8 cellular contexts compared by ENCODE assay signal in genomic region chr19:1274852-1275259, GRCh38. TPM values are rescaled to one million over a fixed set of nuclear protein-coding genes. Genes with fewer than 3 reads are reported as not detected.
DNase-seq lines count a peak whose midpoint lies in the region; ATAC-seq, FAIRE-seq and TF ChIP-seq lines count a peak whose summit lies in the region.

No MANE protein-coding gene starts in this region.

- H3K27me3 Mint-ChIP-seq in activated T-cell treated with anti-CD3 and anti-CD28 coated beads, Interleukin-2, amount 50 U/mL, for 24 hours, result no peaks in the 10 kb centered on the region

- DNase-seq in activated T-cell treated with anti-CD3 and anti-CD28 coated beads, Interleukin-2, amount 50 U/mL, for 24 hours, result no peak
- DNase-seq in activated T-cell treated with anti-CD3 and anti-CD28 coated beads, Interleukin-2, amount 50 U/mL, for 1 hour, result no peak
- DNase-seq in adrenal gland (peak in 1 of 7 donors; percentile 47), kidney (peak; percentile 89), testis (no peak), NCI-H2196 treated with DMSO at 0.1 percent for 48 hours (lab: John Stamatoyannopoulos, UW; ENCODE audit: unreplicated experiment) (no peak), HuH-7 (ENCODE audit: low spot score) (no peak)

- H3K27ac Mint-ChIP-seq in activated T-cell treated with anti-CD3 and anti-CD28 coated beads, Interleukin-2, amount 50 U/mL, for 24 hours, result peak overlapping the region; percentile 93

- TF ChIP-seq CTCF in adrenal gland (IDR thresholded peaks at IDR 0.05) (no peak), kidney (IDR thresholded peaks at IDR 0.05; ENCODE audit: borderline replicate concordance, extremely low read depth, insufficient read depth) (no peak), testis (IDR thresholded peaks at IDR 0.05) (no peak)

- H3K36me3 ChIP-seq in adrenal gland (replicated peaks in 1 of 2) (peaks cover 0 to 64% of the 10 kb centered on the region in 2 donors), kidney (ENCODE audit: control insufficient read depth in 1 of 2, insufficient read depth in 2 of 2, low read length in 2 of 2) (peaks cover 17 to 44% of the 10 kb centered on the region in 2 donors), testis (ENCODE audit: low read depth, missing control alignments) (no peaks in the 10 kb centered on the region)

- peak overlapping the region in 1 of 2 donors; percentile 46 for H3K9ac ChIP-seq in kidney (ENCODE audit: low read length in 2 of 2)

- H3K27ac ChIP-seq in adrenal gland, result peak overlapping the region; percentile 51 to 99 (median 98)
- peak overlapping the region; percentile 98 to 99 for H3K27ac ChIP-seq in kidney (ENCODE audit: low read depth in 2 of 2, low read length in 2 of 2)
- H3K27ac ChIP-seq in testis, result peak overlapping the region; percentile 93 to 99

- H3K4me3 Mint-ChIP-seq in activated T-cell treated with anti-CD3 and anti-CD28 coated beads, Interleukin-2, amount 50 U/mL, for 24 hours, result peak overlapping the region; percentile 81

- H3K4me1 ChIP-seq in adrenal gland (replicated peaks in 1 of 2) (peaks cover 46 to 63% of the 10 kb centered on the region in 2 donors), kidney (ENCODE audit: control insufficient read depth in 1 of 2, insufficient read depth in 1 of 2, low read depth in 1 of 2, low read length in 2 of 2) (peaks cover 22 to 52% of the 10 kb centered on the region in 2 donors), testis (peaks cover 58% of the 10 kb centered on the region)

- intact Hi-C loops in adrenal gland (cut with DNase I), result loop anchor here in 1 of 2 donors (10.0 kb wide), 1 partner anchor 160 kb away; the partner anchor contains the start of gene RPS15
- intact Hi-C loops in kidney (cut with DNase I), result no loop called here
- intact Hi-C loops in testis (cut with DNase I; ENCODE audit: low total_unique reads), result no loop called here

- H3K27me3 ChIP-seq in adrenal gland (no peaks in the 10 kb centered on the region), testis (no peaks in the 10 kb centered on the region)

- ATAC-seq in HG02798 (IDR thresholded peaks at IDR 0.05; ENCODE audit: poor library complexity, unreplicated experiment), result no peak

- no peaks in the 10 kb centered on the region for H3K9me3 ChIP-seq in adrenal gland (replicated peaks in 1 of 3)
- H3K9me3 ChIP-seq in kidney (ENCODE audit: control insufficient read depth in 1 of 2, low read length in 2 of 2), result no peaks in the 10 kb centered on the region
- no peaks in the 10 kb centered on the region for H3K9me3 ChIP-seq in testis

- H3K4me3 ChIP-seq in adrenal gland, result peak overlapping the region in 2 of 4 donors; percentile 17 to 78
- H3K4me3 ChIP-seq in kidney (ENCODE audit: low read length in 2 of 2), result peak overlapping the region in 1 of 2 donors; percentile 75
- peak overlapping the region; percentile 68 to 71 for H3K4me3 ChIP-seq in testis

- H3K4me1 Mint-ChIP-seq in activated T-cell treated with anti-CD3 and anti-CD28 coated beads, Interleukin-2, amount 50 U/mL, for 24 hours (ENCODE audit: low read depth), result peaks cover 63% of the 10 kb centered on the region

- H3K36me3 Mint-ChIP-seq in activated T-cell treated with anti-CD3 and anti-CD28 coated beads, Interleukin-2, amount 50 U/mL, for 24 hours (ENCODE audit: low read depth), result peaks cover 84% of the 10 kb centered on the region

- TF ChIP-seq POLR2A in adrenal gland (IDR thresholded peaks at IDR 0.05) (no peak), testis (IDR thresholded peaks at IDR 0.05) (no peak)

- 20 to 54% (median 33%) methylated on average over 5 to 44 of the region's 44 CpGs for WGBS in adrenal gland, 4 donors
- 39 to 48% methylated on average over 5 to 10 of the region's 44 CpGs for WGBS in testis, 2 donors

- no peak for FAIRE-seq in kidney (lab: Jason Lieb, UNC)

- no peaks in the 10 kb centered on the region for H3K9me3 Mint-ChIP-seq in activated T-cell treated with anti-CD3 and anti-CD28 coated beads, Interleukin-2, amount 50 U/mL, for 24 hours

RNA-seq across cellular contexts. Expression of gene FAM174C, which starts 0.5 kb away (rescaled TPM):
- total RNA-seq in adrenal gland, result 100 to 1,000 TPM in 3 of 8 donors, 10 to 100 TPM in 5; 67.4 to 279 (median 86.5) TPM
- 100 to 1,000 TPM in 2 of 3 donors, 1 to 10 TPM in 1; 3.8 to 139 (median 123) TPM for polyA plus RNA-seq in adrenal gland
- total RNA-seq in kidney, result 35.3 TPM
- 94.7 TPM for polyA plus RNA-seq in kidney (ENCODE audit: insufficient read depth, low read depth, low replicate concordance)
- total RNA-seq in testis, result 100 to 1,000 TPM; 111 to 128 TPM
- 51.6 TPM for polyA plus RNA-seq in testis (ENCODE audit: insufficient read depth, low read depth, low replicate concordance)

RNA-seq across cellular contexts. Expression of gene CIRBP, which starts 5.7 kb away (rescaled TPM):
- 1,000 to 10,000 TPM in 1 of 8 donors, 100 to 1,000 TPM in 7; 317 to 1,164 (median 685) TPM for total RNA-seq in adrenal gland
- 100 to 1,000 TPM; 360 to 990 (median 737) TPM for polyA plus RNA-seq in adrenal gland
- 533 TPM for total RNA-seq in kidney
- 408 TPM for polyA plus RNA-seq in kidney (ENCODE audit: insufficient read depth, low read depth, low replicate concordance)
- total RNA-seq in testis, result 100 to 1,000 TPM; 621 to 661 TPM
- 483 TPM for polyA plus RNA-seq in testis (ENCODE audit: insufficient read depth, low read depth, low replicate concordance)

RNA-seq across cellular contexts. Expression of gene EFNA2, which starts 10.8 kb away (rescaled TPM):
- total RNA-seq in adrenal gland, result not detected
- polyA plus RNA-seq in adrenal gland, result not detected
- total RNA-seq in kidney, result not detected
- not detected for polyA plus RNA-seq in kidney (ENCODE audit: insufficient read depth, low read depth, low replicate concordance)
- 1 to 10 TPM; 1.5 to 2.9 TPM for total RNA-seq in testis
- polyA plus RNA-seq in testis (ENCODE audit: insufficient read depth, low read depth, low replicate concordance), result 0.61 TPM

RNA-seq across cellular contexts. Expression of gene MIDN, which starts 26.5 kb away (rescaled TPM):
- 100 to 1,000 TPM in 5 of 8 donors, 10 to 100 TPM in 3; 20.0 to 189 (median 113) TPM for total RNA-seq in adrenal gland
- polyA plus RNA-seq in adrenal gland, result 10 to 100 TPM; 15.5 to 73.0 (median 46.8) TPM
- total RNA-seq in kidney, result 205 TPM
- 21.3 TPM for polyA plus RNA-seq in kidney (ENCODE audit: insufficient read depth, low read depth, low replicate concordance)
- 10 to 100 TPM; 38.2 to 42.4 TPM for total RNA-seq in testis
- 30.3 TPM for polyA plus RNA-seq in testis (ENCODE audit: insufficient read depth, low read depth, low replicate concordance)

RNA-seq across cellular contexts. Expression of gene ATP5F1D, which starts 33.3 kb away (rescaled TPM):
- total RNA-seq in adrenal gland (100 to 1,000 TPM in 7 of 8 donors, 10 to 100 TPM in 1; 80.2 to 435 (median 229) TPM), kidney (183 TPM), testis (100 to 1,000 TPM; 104 to 166 TPM)
- polyA plus RNA-seq in adrenal gland (1,000 to 10,000 TPM in 1 of 3 donors, 100 to 1,000 TPM in 1, 10 to 100 TPM in 1; 15.6 to 1,534 (median 925) TPM), kidney (ENCODE audit: insufficient read depth, low read depth, low replicate concordance) (641 TPM), testis (ENCODE audit: insufficient read depth, low read depth, low replicate concordance) (94.5 TPM)
